ENCODE assay signal across 14 cellular contexts in genomic region chr9:136898483-136899100, GRCh38. TPM values are rescaled to one million over a fixed set of nuclear protein-coding genes. Genes with fewer than 3 reads are reported as not detected.
"Had no signal": no experiment of that assay in that cellular context is flagged by ENCODE, and none has a peak within 500 bp of the region (broad histone marks: within the 10 kb centered on the region; RNA-seq: fewer than 3 reads in every experiment).

No MANE protein-coding gene starts in this region.

- H3K9me3 ChIP-seq: heart left ventricle, sigmoid colon, testis had no signal

- H3K27me3 ChIP-seq: cardiac muscle cell, heart left ventricle, sigmoid colon, testis had no signal

- DNase-seq: activated CD4-positive, alpha-beta T cell treated with anti-CD3 and anti-CD28 coated beads, Interleukin-2, amount 50 U/mL, for 48 hours; activated naive CD4-positive, alpha-beta T cell treated with Interleukin-2 at 50 U/mL for 16 hours; effector CD4-positive, alpha-beta T cell; heart left ventricle; occipital lobe; sigmoid colon; stimulated activated CD4-positive, alpha-beta T cell treated with anti-CD3 and anti-CD28 coated beads, Interleukin-12 subunit alpha, Interleukin-12 subunit beta, amount 100 ng/mL, for 4 hours; testis had no signal

- H3K27me3 Mint-ChIP-seq: natural killer cell treated with Interleukin-12 subunit alpha and Interleukin-12 subunit beta and Interleukin-15 and Interleukin-18, amount 100 ng/mL, for 72 hours; stimulated activated naive CD8-positive, alpha-beta T cell treated with anti-CD3 and anti-CD28 coated beads, Interleukin-15, Interleukin-2, amounts not matched to agents 100 ng/mL and 50 ng/mL, for 24 hours had no signal

- H3K27ac ChIP-seq: coronary artery, sigmoid colon, testis had no signal

- H3K4me3 ChIP-seq: cardiac muscle cell, coronary artery, heart left ventricle, sigmoid colon, testis had no signal

- ATAC-seq: activated CD4-positive, CD25-positive, alpha-beta regulatory T cell treated with anti-CD3 and anti-CD28 coated beads, Interleukin-2, amount 50 U/mL, for 24 hours; heart left ventricle; natural killer cell treated with Interleukin-12 subunit alpha and Interleukin-12 subunit beta and Interleukin-15 and Interleukin-18, amount 100 ng/mL, for 72 hours had no signal

- H3K4me3 Mint-ChIP-seq: natural killer cell treated with Interleukin-12 subunit alpha and Interleukin-12 subunit beta and Interleukin-15 and Interleukin-18, amount 100 ng/mL, for 72 hours; stimulated activated naive CD8-positive, alpha-beta T cell treated with anti-CD3 and anti-CD28 coated beads, Interleukin-15, Interleukin-2, amounts not matched to agents 100 ng/mL and 50 ng/mL, for 24 hours had no signal

- H3K9me3 Mint-ChIP-seq: natural killer cell treated with Interleukin-12 subunit alpha and Interleukin-12 subunit beta and Interleukin-15 and Interleukin-18, amount 100 ng/mL, for 72 hours; stimulated activated naive CD8-positive, alpha-beta T cell treated with anti-CD3 and anti-CD28 coated beads, Interleukin-15, Interleukin-2, amounts not matched to agents 100 ng/mL and 50 ng/mL, for 24 hours had no signal

RNA-seq across cellular contexts. Expression of gene C8G, which starts 46.5 kb away (rescaled TPM):
- total RNA-seq: frontal cortex, occipital lobe, sigmoid colon had no signal
